Comparison of ENCODE assay signal across 24 cellular contexts in the genomic region with DNA sequence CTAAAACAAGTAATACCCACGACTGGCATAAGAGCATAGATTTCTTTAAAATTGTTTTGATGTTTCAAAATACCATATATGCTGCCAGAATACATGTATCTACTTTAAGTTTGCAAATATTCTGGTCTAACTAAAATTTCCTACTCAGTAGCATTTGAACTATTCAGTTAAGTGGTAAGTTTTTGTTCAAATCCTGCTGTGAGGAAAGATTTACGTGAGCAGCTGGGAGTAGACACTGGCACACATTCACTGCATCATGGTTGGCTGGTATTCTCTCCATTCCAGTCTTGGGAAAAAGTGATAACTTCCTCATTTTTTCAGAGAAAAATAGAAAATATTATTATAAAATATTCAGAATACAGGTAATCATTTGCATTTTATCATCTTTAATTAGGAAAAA.
DNase-seq lines count a peak whose midpoint lies in the region; FAIRE-seq and TF ChIP-seq lines count a peak whose summit lies in the region.
"Had no signal": no experiment of that assay in that cellular context is flagged by ENCODE, and none has a peak within 500 bp of the region (broad histone marks: within the 10 kb centered on the region; RNA-seq: fewer than 3 reads in every experiment).

No MANE protein-coding gene starts in this region.

- H3K9me3 ChIP-seq in A673 (ENCODE audit: low read depth, low read length, poor library complexity, severe bottlenecking), result no peaks in the 10 kb centered on the region
- no peaks in the 10 kb centered on the region for H3K9me3 ChIP-seq in CD4-positive, alpha-beta memory T cell (ENCODE audit: control insufficient read depth in 1 of 2, low read length in 2 of 2)
- no peaks in the 10 kb centered on the region for H3K9me3 ChIP-seq in SJCRH30 (replicated peaks)
- H3K9me3 ChIP-seq: HAP-1, heart right ventricle, transverse colon had no signal

- H3K36me3 Mint-ChIP-seq in CD4-positive, alpha-beta memory T cell, result peaks cover 7 to 8% of the 10 kb centered on the region in 2 donors
- no peaks in the 10 kb centered on the region for H3K36me3 Mint-ChIP-seq in mesothelial cell of epicardium
- peaks cover 11% of the 10 kb centered on the region for H3K36me3 Mint-ChIP-seq in activated CD4-positive, alpha-beta T cell treated with anti-CD3 and anti-CD28 coated beads, Interleukin-2, amount 10 ng/mL, durations not matched to agents 24 days and 14 days (ENCODE audit: low read depth)

- intact Hi-C loops in A673 (cut with micrococcal nuclease; ENCODE audit: unreplicated experiment) (no loop called here), lower leg skin (cut with DNase I; ENCODE audit: low total_unique reads) (no loop called here)
- intact Hi-C loops in CD4-positive, alpha-beta memory T cell (cut with micrococcal nuclease), result no loop called here
- intact Hi-C loops in activated CD4-positive, alpha-beta T cell treated with anti-CD3 and anti-CD28 coated beads, Interleukin-2, amount 10 ng/mL, durations not matched to agents 24 days and 14 days (cut with micrococcal nuclease), result loop anchor here (5.0 kb wide), 1 partner anchor 34 kb away; no protein-coding TSS in a partner anchor

- 87 to 95% methylated on average over 2 of the region's 2 CpGs for WGBS in lower leg skin, 2 donors

- H3K4me3 Mint-ChIP-seq in CD4-positive, alpha-beta memory T cell, result no peak overlapping the region
- H3K4me3 Mint-ChIP-seq in mesothelial cell of epicardium, result peak overlapping the region; percentile 23
- no peak overlapping the region for H3K4me3 Mint-ChIP-seq in activated CD4-positive, alpha-beta T cell treated with anti-CD3 and anti-CD28 coated beads, Interleukin-2, amount 10 ng/mL, durations not matched to agents 24 days and 14 days

- peaks cover 55 to 83% (median 64%) of the 10 kb centered on the region in 4 donors for H3K4me1 Mint-ChIP-seq in CD4-positive, alpha-beta memory T cell
- peaks cover 88% of the 10 kb centered on the region for H3K4me1 Mint-ChIP-seq in mesothelial cell of epicardium
- H3K4me1 Mint-ChIP-seq in activated CD4-positive, alpha-beta T cell treated with anti-CD3 and anti-CD28 coated beads, Interleukin-2, amount 10 ng/mL, durations not matched to agents 24 days and 14 days, result peaks cover 55% of the 10 kb centered on the region

- CTCF ChIA-PET in A673 (lab: Charles Lee), result interaction anchor here (0.5 kb wide), 1 partner anchor 13 kb away, joined by 3 read pairs; no protein-coding TSS in a partner anchor
- CTCF ChIA-PET in CD4-positive, alpha-beta memory T cell (lab: Charles Lee; ENCODE audit: partially characterized antibody), result interaction anchor here (1.3 to 3.7 kb wide), 3 partner anchors 8 to 33 kb away, joined by 4 to 21 read pairs (median 6); no protein-coding TSS in a partner anchor

- no peak for FAIRE-seq in H54 (lab: Jason Lieb, UNC)
- FAIRE-seq: GM12878, HepG2 had no signal

- TF ChIP-seq CTCF in A673 (conservative IDR thresholded peaks at IDR 0.05; ENCODE audit: low read depth, low read length) (no peak), mesothelial cell of epicardium (IDR thresholded peaks at IDR 0.05; ENCODE audit: unreplicated experiment) (no peak), lower leg skin (IDR thresholded peaks at IDR 0.05) (no peak)

- BruUV-seq in A673 (replicated peaks; lab: Mats Ljungman, UMichigan), result no TSS peak

- peak overlapping the region in 3 of 7 donors; percentile 62 to 95 (median 83) for H3K27ac Mint-ChIP-seq in CD4-positive, alpha-beta memory T cell
- H3K27ac Mint-ChIP-seq in mesothelial cell of epicardium, result peak overlapping the region; percentile 95
- H3K27ac Mint-ChIP-seq in activated CD4-positive, alpha-beta T cell treated with anti-CD3 and anti-CD28 coated beads, Interleukin-2, amount 10 ng/mL, durations not matched to agents 24 days and 14 days, result no peak overlapping the region
- H3K27ac Mint-ChIP-seq: nephron progenitor cell had no signal

- H3K27me3 ChIP-seq in A673 (replicated peaks; ENCODE audit: insufficient read depth, low read depth, low read length, poor library complexity), result no peaks in the 10 kb centered on the region
- H3K27me3 ChIP-seq in CD4-positive, alpha-beta memory T cell (ENCODE audit: insufficient read depth, low read length), result no peaks in the 10 kb centered on the region
- no peaks in the 10 kb centered on the region for H3K27me3 ChIP-seq in SJCRH30

- POLR2A ChIA-PET in A673 (lab: Charles Lee; ENCODE audit: low non-redundant PET), result no interaction called here
- POLR2A ChIA-PET in CD4-positive, alpha-beta memory T cell (lab: Charles Lee; ENCODE audit: partially characterized antibody), result no interaction called here

- H3K36me3 ChIP-seq in A673 (ENCODE audit: insufficient read depth, low read length, poor library complexity, severe bottlenecking) (no peaks in the 10 kb centered on the region), SJCRH30 (no peaks in the 10 kb centered on the region)
- peaks cover 7% of the 10 kb centered on the region for H3K36me3 ChIP-seq in CD4-positive, alpha-beta memory T cell (ENCODE audit: insufficient read depth, low read length)
- H3K36me3 ChIP-seq: HAP-1, heart right ventricle, transverse colon had no signal

- H3K4me3 ChIP-seq in A673 (ENCODE audit: low read depth, low read length, poor library complexity, severe bottlenecking) (no peak overlapping the region), SJCRH30 (no peak overlapping the region), lower leg skin (ENCODE audit: low read depth, poor library complexity, severe bottlenecking) (no peak overlapping the region)
- no peak overlapping the region for H3K4me3 ChIP-seq in CD4-positive, alpha-beta memory T cell (ENCODE audit: low read length in 2 of 2)
- H3K4me3 ChIP-seq: HAP-1, heart right ventricle, transverse colon had no signal

- no peak for TF ChIP-seq POLR2A in H54 (IDR thresholded peaks at IDR 0.05; ENCODE audit: low read depth, low read length)
- TF ChIP-seq POLR2A in lower leg skin (IDR thresholded peaks at IDR 0.05), result no peak

- DNase-seq in A673 (ENCODE audit: low spot score), result peak; percentile 43
- no peak for DNase-seq in CD4-positive, alpha-beta memory T cell
- DNase-seq in SJCRH30, result peak; percentile 33 to 63
- DNase-seq in mesothelial cell of epicardium (ENCODE audit: low spot score in 2 of 2, unreplicated experiment in 2 of 2), result no peak
- no peak for DNase-seq in H54 (ENCODE audit: insufficient read length, low spot score)
- no peak for DNase-seq in lower leg skin (ENCODE audit: low spot score in 2 of 2)
- DNase-seq in activated CD4-positive, alpha-beta T cell treated with anti-CD3 and anti-CD28 coated beads, Interleukin-2, amount 10 ng/mL, durations not matched to agents 24 days and 14 days, result no peak
- DNase-seq: activated CD4-positive, alpha-beta T cell treated with anti-CD3 and anti-CD28 coated beads for 48 hours; activated naive CD4-positive, alpha-beta T cell treated with Interleukin-2 at 50 U/mL for 16 hours; amygdala; foreskin melanocyte; heart right ventricle; Karpas-422; NCI-H1694 treated with DMSO at 0.1 percent for 48 hours; NCI-H446; NCI-H774; nephron progenitor cell; stimulated activated CD4-positive, alpha-beta T cell treated with anti-CD3 and anti-CD28 coated beads, Interleukin-15, amount 100 ng/mL, for 24 hours; stimulated activated CD4-positive, alpha-beta T cell treated with anti-CD3 and anti-CD28 coated beads, Interleukin-4, amount 100 ng/mL, for 4 hours; transverse colon had no signal

- no peaks in the 10 kb centered on the region for H3K9me3 Mint-ChIP-seq in CD4-positive, alpha-beta memory T cell
- H3K9me3 Mint-ChIP-seq in mesothelial cell of epicardium, result no peaks in the 10 kb centered on the region
- no peaks in the 10 kb centered on the region for H3K9me3 Mint-ChIP-seq in activated CD4-positive, alpha-beta T cell treated with anti-CD3 and anti-CD28 coated beads, Interleukin-2, amount 10 ng/mL, durations not matched to agents 24 days and 14 days
- H3K9me3 Mint-ChIP-seq: nephron progenitor cell had no signal

- H3K4me1 ChIP-seq in A673 (ENCODE audit: insufficient read depth, low read length, poor library complexity, severe bottlenecking), result peaks cover 16% of the 10 kb centered on the region
- peaks cover 66% of the 10 kb centered on the region for H3K4me1 ChIP-seq in CD4-positive, alpha-beta memory T cell (ENCODE audit: insufficient read depth, low read length)
- H3K4me1 ChIP-seq in SJCRH30, result peaks cover 24% of the 10 kb centered on the region
- H3K4me1 ChIP-seq: HAP-1 had no signal

- H3K27ac ChIP-seq in A673 (ENCODE audit: low read depth, low read length, poor library complexity, severe bottlenecking) (no peak overlapping the region), SJCRH30 (peak overlapping the region; percentile 7; the same call in 1 of the 2 replicates)
- H3K27ac ChIP-seq in CD4-positive, alpha-beta memory T cell (ENCODE audit: low read depth, low read length), result peak overlapping the region; percentile 55
- H3K27ac ChIP-seq: C4-2B had no signal

- no peaks in the 10 kb centered on the region for H3K27me3 Mint-ChIP-seq in CD4-positive, alpha-beta memory T cell
- no peaks in the 10 kb centered on the region for H3K27me3 Mint-ChIP-seq in mesothelial cell of epicardium (ENCODE audit: low read depth)
- H3K27me3 Mint-ChIP-seq in activated CD4-positive, alpha-beta T cell treated with anti-CD3 and anti-CD28 coated beads, Interleukin-2, amount 10 ng/mL, durations not matched to agents 24 days and 14 days, result no peaks in the 10 kb centered on the region

Comparison
In these comparisons a context has a peak if more than half of its experiments do, and no peak if none do; other contexts are left out.
1. DNase-seq: peak in A673 (single experiment) and SJCRH30 (2 of 2); none in CD4-positive, alpha-beta memory T cell (0 of 5), mesothelial cell of epicardium (0 of 2), H54 (single experiment), lower leg skin (0 of 2) and activated CD4-positive, alpha-beta T cell treated with anti-CD3 and anti-CD28 coated beads, Interleukin-2, amount 10 ng/mL, durations not matched to agents 24 days and 14 days (single experiment).